Comparison of ENCODE assay signal across 8 cellular contexts in genomic region chr7:2109936-2110585, GRCh38.
A peak's percentile ranks its signal among the peaks of the same experiment; 100 is the strongest.
DNase-seq lines count a peak whose midpoint lies in the region; ATAC-seq, FAIRE-seq and TF ChIP-seq lines count a peak whose summit lies in the region.

No MANE protein-coding gene starts in this region.

- no peak overlapping the region for H4K5ac ChIP-seq in H9 (ENCODE audit: insufficient read length, low read depth, low read length)

- TF ChIP-seq POLR2A in A549 (IDR thresholded peaks at IDR 0.05; ENCODE audit: low read length) (no peak), vagina (IDR thresholded peaks at IDR 0.05) (no peak)

- WGBS in A549 (ENCODE audit: missing lambda C conversion rate) = 57% methylated on average over 25 of the region's 28 CpGs
- no CpG with 5 or more reads among the region's 28 CpGs for WGBS in H9 (ENCODE audit: extremely low coverage, insufficient read length, low lambda C conversion rate)

- intact Hi-C loops in vagina (cut with DNase I) = no loop called here

- no peak overlapping the region for H2AFZ ChIP-seq in H9 (ENCODE audit: low read length)

- no peak overlapping the region for H2BK12ac ChIP-seq in H9 (ENCODE audit: insufficient read length, low read depth, low read length)

- H3K79me2 ChIP-seq in H9 (ENCODE audit: insufficient read depth, low read length) = no peaks in the 10 kb centered on the region; the same call in 1 of the 2 replicates

- no peak overlapping the region for H2BK120ac ChIP-seq in H9 (ENCODE audit: low read depth, low read length, poor library complexity, severe bottlenecking)

- H3K4me1 ChIP-seq in A549 = peaks cover 23% of the 10 kb centered on the region
- no peaks in the 10 kb centered on the region for H3K4me1 ChIP-seq in H9 (ENCODE audit: insufficient read depth, low read length)
- peaks cover 14% of the 10 kb centered on the region for H3K4me1 ChIP-seq in vagina

- H3K9me3 ChIP-seq in A549 (no peaks in the 10 kb centered on the region), H9 (ENCODE audit: control insufficient read depth, low read depth, low read length) (no peaks in the 10 kb centered on the region), vagina (no peaks in the 10 kb centered on the region)

- DNase-seq in A549 (ENCODE audit: low read depth in 1 of 2, low spot score in 1 of 2) = peak; percentile 83 to 87
- no peak for DNase-seq in H9
- peak; percentile 90 for DNase-seq in SW480 (ENCODE audit: low spot score)
- DNase-seq in brain pericyte (ENCODE audit: low read depth, low spot score) = peak; percentile 47
- no peak for DNase-seq in naive thymus-derived CD8-positive, alpha-beta T cell
- DNase-seq in vagina (ENCODE audit: extremely low spot score in 2 of 2) = no peak

- no peak overlapping the region for H2BK15ac ChIP-seq in H9 (ENCODE audit: low read depth, low read length)

- H3K27me3 Mint-ChIP-seq in H9 (ENCODE audit: low read depth) = no peaks in the 10 kb centered on the region
- no peaks in the 10 kb centered on the region for H3K27me3 Mint-ChIP-seq in naive thymus-derived CD8-positive, alpha-beta T cell

- no peaks in the 10 kb centered on the region for H3K79me1 ChIP-seq in H9 (ENCODE audit: insufficient read depth, low read depth, low read length, poor library complexity, severe bottlenecking)

- H4K8ac ChIP-seq in H9 (replicated peaks; ENCODE audit: insufficient read length, low read depth, low read length) = no peak overlapping the region

- H3K4me2 ChIP-seq in A549 (peak overlapping the region; percentile 34), H9 (ENCODE audit: insufficient read depth, insufficient read length, low read length) (no peak overlapping the region)

- no peak overlapping the region for H3K23ac ChIP-seq in H9 (ENCODE audit: insufficient read length, low read depth, low read length)

- no peak overlapping the region for H2AK5ac ChIP-seq in H9 (ENCODE audit: insufficient read length, low read length)

- POLR2A ChIA-PET in A549 (lab: Yijun Ruan, JAX) = no interaction called here
- POLR2A ChIA-PET in naive thymus-derived CD8-positive, alpha-beta T cell (lab: Charles Lee) = interaction anchor here (1.9 kb wide), 1 partner anchor 10 kb away, joined by 8 read pairs; no protein-coding TSS in a partner anchor

- no peaks in the 10 kb centered on the region for H3K27me3 ChIP-seq in H9 (ENCODE audit: insufficient read depth, low read length)
- H3K27me3 ChIP-seq in vagina = no peaks in the 10 kb centered on the region

- no peak for TF ChIP-seq CTCF in A549 (IDR thresholded peaks at IDR 0.05)
- TF ChIP-seq CTCF in H9 (conservative IDR thresholded peaks at IDR 0.05) = no peak
- TF ChIP-seq CTCF in vagina (IDR thresholded peaks at IDR 0.05) = no peak

- CTCF ChIA-PET in A549 (lab: Yijun Ruan, JAX) = interaction anchor here (1.1 to 2.3 kb wide), 2 partner anchors 9 to 26 kb away, joined by 3 to 9 read pairs; no protein-coding TSS in a partner anchor

- no peak overlapping the region; the same call in 1 of the 2 replicates for H3K14ac ChIP-seq in H9 (ENCODE audit: insufficient read depth, low read length)

- H3K56ac ChIP-seq in H9 (ENCODE audit: insufficient read length, low read depth, low read length) = no peak overlapping the region

- H3K27ac ChIP-seq in A549 (peak overlapping the region; percentile 21 to 79; a peak in 4 of 6 replicates), H9 (ENCODE audit: insufficient read length, low read depth, low read length) (no peak overlapping the region), vagina (peak overlapping the region; percentile 23)

- no peak overlapping the region for H4K91ac ChIP-seq in H9 (ENCODE audit: insufficient read length, low read depth, low read length)

- H2BK20ac ChIP-seq in H9 (ENCODE audit: low read depth, low read length, poor library complexity, severe bottlenecking) = no peak overlapping the region

- peak; percentile 36 for FAIRE-seq in A549 (lab: Jason Lieb, UNC)

- no peaks in the 10 kb centered on the region for H3K9me3 Mint-ChIP-seq in H9
- H3K9me3 Mint-ChIP-seq in naive thymus-derived CD8-positive, alpha-beta T cell = no peaks in the 10 kb centered on the region

- H3K27ac Mint-ChIP-seq in H9 = peak overlapping the region; percentile 41 to 82 (median 78); a peak in 4 of 7 replicates
- H3K27ac Mint-ChIP-seq in naive thymus-derived CD8-positive, alpha-beta T cell = peak overlapping the region in 4 of 10 donors; percentile 41 to 59 (median 56)

- H3K18ac ChIP-seq in H9 (ENCODE audit: insufficient read length, low read depth, low read length) = no peak overlapping the region

- no peak for TF ChIP-seq RAD21 in A549 (conservative IDR thresholded peaks at IDR 0.05 in 1 of 2, IDR thresholded peaks at IDR 0.05 in 1 of 2)

- no peak overlapping the region for H3K9ac ChIP-seq in H9 (ENCODE audit: extremely low read depth, insufficient read length, low read length)

- H3K36me3 Mint-ChIP-seq in H9 (ENCODE audit: insufficient read depth in 1 of 3, low read depth in 3 of 3) = peaks cover 0 to 21% (median 3%) of the 10 kb centered on the region in 3 experiments; a peak in 3 of 7 replicates
- H3K36me3 Mint-ChIP-seq in naive thymus-derived CD8-positive, alpha-beta T cell = peaks cover 0 to 2% (median 0%) of the 10 kb centered on the region in 3 donors

- H3T11ph ChIP-seq in H9 (ENCODE audit: low read length) = no peak overlapping the region

- no peaks in the 10 kb centered on the region for H3K23me2 ChIP-seq in H9 (ENCODE audit: insufficient read length, low read depth, low read length, poor library complexity, severe bottlenecking)

- H3K4me3 ChIP-seq in A549 (no peak overlapping the region), vagina (no peak overlapping the region)

- TF ChIP-seq EP300 in A549 (IDR thresholded peaks at IDR 0.05) = no peak

- H3K4ac ChIP-seq in H9 (ENCODE audit: low read depth, low read length) = no peak overlapping the region

- H3K4me3 Mint-ChIP-seq in H9 = no peak overlapping the region
- peak overlapping the region in 6 of 10 donors; percentile 32 to 83 (median 73) for H3K4me3 Mint-ChIP-seq in naive thymus-derived CD8-positive, alpha-beta T cell

- H4K20me1 ChIP-seq in H9 (ENCODE audit: control insufficient read depth, insufficient read depth, insufficient read length) = no peaks in the 10 kb centered on the region

- peaks cover 45 to 69% of the 10 kb centered on the region in 2 experiments for H3K4me1 Mint-ChIP-seq in H9
- peaks cover 28 to 50% (median 42%) of the 10 kb centered on the region in 4 donors for H3K4me1 Mint-ChIP-seq in naive thymus-derived CD8-positive, alpha-beta T cell

- H3K36me3 ChIP-seq in vagina = no peaks in the 10 kb centered on the region

- no peak overlapping the region for H2BK5ac ChIP-seq in H9 (ENCODE audit: insufficient read length, low read length)

- peak; percentile 88 to 92 for ATAC-seq in A549
- ATAC-seq in naive thymus-derived CD8-positive, alpha-beta T cell = no peak
- no peak for ATAC-seq in GM18867 (IDR thresholded peaks at IDR 0.05; ENCODE audit: unreplicated experiment)
- no peak for ATAC-seq in GM18868 (IDR thresholded peaks at IDR 0.05; ENCODE audit: unreplicated experiment)

TF ChIP-seq in A549, 52 proteins besides CTCF, POLR2A, EP300 and RAD21:
- TF ChIP-seq CHD2 (IDR thresholded peaks at IDR 0.05; ENCODE audit: low read length, partially characterized antibody) (no peak), MAX (IDR thresholded peaks at IDR 0.05) (peak; percentile 55; the same call in 1 of the 2 replicates), JUNB (IDR thresholded peaks at IDR 0.05) (peak; percentile 50; the same call in 1 of the 2 replicates), FOSL2 (IDR thresholded peaks at IDR 0.05) (peak; percentile 71), FOSL2 (CRISPR knock-in tag; IDR thresholded peaks at IDR 0.05) (peak; percentile 84), HDAC2 (IDR thresholded peaks at IDR 0.05) (no peak), KDM1A (IDR thresholded peaks at IDR 0.05; ENCODE audit: low read depth) (peak; percentile 47; the same call in 1 of the 2 replicates)

Comparison
In these comparisons a context has a peak if more than half of its experiments do, and no peak if none do; other contexts are left out.
1. ATAC-seq: peak in A549 (2 of 2); none in naive thymus-derived CD8-positive, alpha-beta T cell (0 of 2), GM18867 (single experiment) and GM18868 (single experiment).
2. DNase-seq: peak in A549 (2 of 2), SW480 (single experiment) and brain pericyte (single experiment); none in H9 (single experiment), naive thymus-derived CD8-positive, alpha-beta T cell (0 of 10) and vagina (0 of 2).
3. H3K4me3 Mint-ChIP-seq: peak in naive thymus-derived CD8-positive, alpha-beta T cell (6 of 10); none in H9 (0 of 2).